Comparison of ENCODE assay signal across 9 cellular contexts in the genomic region with DNA sequence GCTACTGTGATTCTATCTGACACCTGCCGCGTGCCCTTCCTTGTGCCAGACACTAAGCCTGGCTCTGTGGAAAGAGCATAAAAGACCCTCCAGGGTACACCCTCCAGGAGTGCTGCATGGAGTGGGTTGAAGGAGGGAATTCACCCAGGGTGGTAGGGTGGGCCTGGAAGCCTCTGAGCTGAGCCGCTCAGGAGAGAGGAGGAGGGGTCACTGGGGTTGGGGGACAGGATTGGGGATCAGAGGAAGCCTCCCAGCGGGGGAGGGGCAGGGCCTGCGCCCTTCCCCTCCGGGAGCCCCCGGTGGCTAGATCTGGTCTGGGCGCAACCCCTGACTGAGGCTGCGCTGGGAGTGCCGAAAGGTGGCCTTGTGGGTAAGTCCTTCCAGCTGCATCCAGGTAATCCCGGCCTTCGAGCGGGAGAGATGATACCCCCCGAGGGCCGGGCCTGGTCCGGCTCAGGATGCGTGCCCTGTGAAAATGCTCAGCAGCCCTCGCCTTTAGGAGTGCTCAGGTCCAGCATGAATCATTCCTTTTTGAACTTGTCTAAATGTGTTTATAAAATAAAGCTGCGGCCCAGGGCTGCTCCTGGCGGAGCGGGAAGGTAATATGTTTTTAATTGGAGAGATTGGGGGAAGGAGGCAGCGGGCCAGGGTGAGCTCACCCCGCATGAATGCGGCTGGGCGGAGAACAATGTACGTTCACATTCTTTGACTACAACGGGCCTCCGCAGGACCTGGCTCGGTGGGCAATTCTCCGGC.
DNase-seq lines count a peak whose midpoint lies in the region; ATAC-seq and TF ChIP-seq lines count a peak whose summit lies in the region.
"Had no signal": no experiment of that assay in that cellular context is flagged by ENCODE, and none has a peak within 500 bp of the region (broad histone marks: within the 10 kb centered on the region; RNA-seq: fewer than 3 reads in every experiment).

No MANE protein-coding gene starts in this region.

- H3K36me3 ChIP-seq in NT2/D1 (ENCODE audit: insufficient read depth, insufficient read length, low read length) (no peaks in the 10 kb centered on the region), esophagus muscularis mucosa (no peaks in the 10 kb centered on the region), mesendoderm (ENCODE audit: control insufficient read depth, insufficient read depth, low read length) (no peaks in the 10 kb centered on the region), aorta (ENCODE audit: control insufficient read depth in 1 of 2, insufficient read depth in 2 of 2, low read length in 1 of 2) (no peaks in the 10 kb centered on the region)

- H3K4ac ChIP-seq in mesendoderm (ENCODE audit: low read depth, low read length) = peak overlapping the region; percentile 22

- WGBS in esophagus muscularis mucosa = 56% methylated on average over 14 of the region's 30 CpGs
- no CpG with 5 or more reads among the region's 30 CpGs for WGBS in mesendoderm (ENCODE audit: extremely low coverage, insufficient coverage, low lambda C conversion rate)
- WGBS in aorta, 2 donors = 30 to 35% methylated on average over 30 of the region's 30 CpGs

- H3K4me1 ChIP-seq in NT2/D1 (ENCODE audit: insufficient read depth, insufficient read length) (no peaks in the 10 kb centered on the region), esophagus muscularis mucosa (peaks cover 8 to 21% (median 19%) of the 10 kb centered on the region in 4 donors), mesendoderm (ENCODE audit: control insufficient read depth, low read depth, low read length) (no peaks in the 10 kb centered on the region), aorta (ENCODE audit: control insufficient read depth in 1 of 2, insufficient read depth in 2 of 2, low read length in 2 of 2) (no peaks in the 10 kb centered on the region)

- TF ChIP-seq POLR2A in esophagus muscularis mucosa (IDR thresholded peaks at IDR 0.05; ENCODE audit: low read depth) = no peak

- H3K27ac ChIP-seq in esophagus muscularis mucosa (replicated peaks in 1 of 4) (peak overlapping the region; percentile 47 to 65 (median 54)), mesendoderm (ENCODE audit: low read depth, low read length) (no peak overlapping the region), aorta (ENCODE audit: low read depth in 1 of 2, low read length in 2 of 2) (peak overlapping the region in 1 of 2 donors; percentile 23)

- no peaks in the 10 kb centered on the region for H3K36me3 Mint-ChIP-seq in activated naive CD4-positive, alpha-beta T cell treated with anti-CD3 and anti-CD28 coated beads for 36 hours (ENCODE audit: low read depth)

- no peaks in the 10 kb centered on the region for H3K79me2 ChIP-seq in mesendoderm (ENCODE audit: control insufficient read depth, insufficient read depth, low read length)

- CTCF ChIA-PET in activated naive CD4-positive, alpha-beta T cell treated with anti-CD3 and anti-CD28 coated beads for 36 hours (lab: Charles Lee) = no interaction called here

- no peaks in the 10 kb centered on the region for H3K4me1 Mint-ChIP-seq in activated naive CD4-positive, alpha-beta T cell treated with anti-CD3 and anti-CD28 coated beads for 36 hours (ENCODE audit: low read depth)

- intact Hi-C loops in esophagus muscularis mucosa (cut with DNase I) = no loop called here
- intact Hi-C loops in aorta (cut with DNase I) = no loop called here
- intact Hi-C loops in activated naive CD4-positive, alpha-beta T cell treated with anti-CD3 and anti-CD28 coated beads for 36 hours (cut with micrococcal nuclease) = no loop called here
- intact Hi-C loops in left colon (cut with DNase I, micrococcal nuclease) = no loop called here

- peak overlapping the region; percentile 84 for H2BK120ac ChIP-seq in mesendoderm (ENCODE audit: low read depth, low read length)

- no peak overlapping the region for H4K8ac ChIP-seq in mesendoderm (ENCODE audit: low read depth, low read length)

- H4K5ac ChIP-seq in mesendoderm (ENCODE audit: low read length) = no peak overlapping the region

- no peak overlapping the region for H2BK5ac ChIP-seq in mesendoderm (ENCODE audit: low read length)

- no peak overlapping the region for H3K4me3 Mint-ChIP-seq in activated naive CD4-positive, alpha-beta T cell treated with anti-CD3 and anti-CD28 coated beads for 36 hours

- TF ChIP-seq CTCF in esophagus muscularis mucosa (IDR thresholded peaks at IDR 0.05) = peak in 2 of 3 experiments; percentile 7 to 35

- no peak overlapping the region for H2AK5ac ChIP-seq in mesendoderm (ENCODE audit: low read length)

- peak overlapping the region; percentile 51 for H3K56ac ChIP-seq in mesendoderm (ENCODE audit: low read length)

- peak overlapping the region; percentile 4 for H3K4me2 ChIP-seq in mesendoderm (ENCODE audit: low read length)

- no peak overlapping the region for H3K23ac ChIP-seq in mesendoderm (ENCODE audit: low read length)

- H2BK15ac ChIP-seq in mesendoderm (replicated peaks; ENCODE audit: low read depth) = no peak overlapping the region

- no peaks in the 10 kb centered on the region for H3K9me3 ChIP-seq in NT2/D1 (ENCODE audit: insufficient read depth, low read length)
- H3K9me3 ChIP-seq in esophagus muscularis mucosa = no peaks in the 10 kb centered on the region
- no peaks in the 10 kb centered on the region for H3K9me3 ChIP-seq in aorta (ENCODE audit: control insufficient read depth, low read length)

- H3K27me3 ChIP-seq in NT2/D1 (ENCODE audit: insufficient read depth, insufficient read length) (peaks cover 3% of the 10 kb centered on the region), esophagus muscularis mucosa (peaks cover 0 to 18% (median 0%) of the 10 kb centered on the region in 4 donors), mesendoderm (ENCODE audit: insufficient read depth, low read length, poor library complexity) (no peaks in the 10 kb centered on the region), aorta (ENCODE audit: control insufficient read depth in 1 of 2, insufficient read depth in 2 of 2, low read length in 1 of 2) (no peaks in the 10 kb centered on the region)

- ATAC-seq in aorta (ENCODE audit: low FRiP score) = peak; percentile 87
- ATAC-seq in GM21717 (IDR thresholded peaks at IDR 0.05; ENCODE audit: unreplicated experiment) = no peak
- ATAC-seq in left colon = no peak

- H3K18ac ChIP-seq in mesendoderm (ENCODE audit: low read length) = peak overlapping the region; percentile 11

- no peak for TF ChIP-seq EP300 in esophagus muscularis mucosa (IDR thresholded peaks at IDR 0.05)

- no peak overlapping the region for H3K27ac Mint-ChIP-seq in activated naive CD4-positive, alpha-beta T cell treated with anti-CD3 and anti-CD28 coated beads for 36 hours

- peaks cover 8% of the 10 kb centered on the region for H3K27me3 Mint-ChIP-seq in activated naive CD4-positive, alpha-beta T cell treated with anti-CD3 and anti-CD28 coated beads for 36 hours (ENCODE audit: low read depth)

- DNase-seq in NT2/D1 (ENCODE audit: low read depth, low spot score) (peak; percentile 25), esophagus muscularis mucosa (ENCODE audit: extremely low spot score) (peak; percentile 95), mesendoderm (peak; percentile 95), aorta (peak; percentile 84 to 92), left colon (no peak)
- DNase-seq in activated naive CD4-positive, alpha-beta T cell treated with anti-CD3 and anti-CD28 coated beads for 36 hours = no peak
- DNase-seq: activated T-cell treated with anti-CD3 and anti-CD28 coated beads, Interleukin-2, amount 50 U/mL, for 48 hours; NCI-H524 treated with DMSO at 0.1 percent for 48 hours had no signal

- H3K9me3 Mint-ChIP-seq in activated naive CD4-positive, alpha-beta T cell treated with anti-CD3 and anti-CD28 coated beads for 36 hours = no peaks in the 10 kb centered on the region

- H3K4me3 ChIP-seq in NT2/D1 (ENCODE audit: insufficient read length, low read depth) (peak overlapping the region; percentile 27), esophagus muscularis mucosa (peak overlapping the region in 3 of 4 donors; percentile 14 to 24 (median 15)), mesendoderm (ENCODE audit: low read length) (no peak overlapping the region), aorta (ENCODE audit: low read length in 2 of 2) (no peak overlapping the region)

- no peaks in the 10 kb centered on the region for H3K79me1 ChIP-seq in mesendoderm (ENCODE audit: low read length)

- H3K9ac ChIP-seq in NT2/D1 (ENCODE audit: insufficient read length, low read depth) (no peak overlapping the region), mesendoderm (ENCODE audit: low read length) (no peak overlapping the region)

Comparison
In these comparisons a context has a peak if more than half of its experiments do, and no peak if none do; other contexts are left out.
1. DNase-seq: peak in NT2/D1 (single experiment), esophagus muscularis mucosa (single experiment), mesendoderm (single experiment) and aorta (2 of 2); none in activated naive CD4-positive, alpha-beta T cell treated with anti-CD3 and anti-CD28 coated beads for 36 hours (single experiment) and left colon (0 of 2).
2. H3K4me3 ChIP-seq: peak in NT2/D1 (single experiment) and esophagus muscularis mucosa (3 of 4); none in mesendoderm (single experiment) and aorta (0 of 2).